8 cellular contexts compared by ENCODE assay signal in genomic region chr15:30859091-30859874, GRCh38. TPM values are rescaled to one million over a fixed set of nuclear protein-coding genes. Genes with fewer than 3 reads are reported as not detected.
A peak's percentile ranks its signal among the peaks of the same experiment; 100 is the strongest.
DNase-seq lines count a peak whose midpoint lies in the region; ATAC-seq, FAIRE-seq and TF ChIP-seq lines count a peak whose summit lies in the region.

No MANE protein-coding gene starts in this region.

- TF ChIP-seq POLR2A in A549 (IDR thresholded peaks at IDR 0.05; ENCODE audit: low read length), result no peak

- FAIRE-seq in A549 (lab: Jason Lieb, UNC), result peak; percentile 98

- peak; percentile 41 to 42 for DNase-seq in A549 (ENCODE audit: low read depth in 1 of 2, low spot score in 1 of 2)
- peak; percentile 42 for DNase-seq in iris pigment epithelial cell (ENCODE audit: low read depth)
- DNase-seq in DMS 273 treated with DMSO at 0.1 percent for 48 hours (lab: John Stamatoyannopoulos, UW), result no peak
- no peak for DNase-seq in HuH-7.5 (ENCODE audit: low spot score)

- no peak for TF ChIP-seq EP300 in A549 (IDR thresholded peaks at IDR 0.05)

- peak; percentile 56 to 57 for TF ChIP-seq RAD21 in A549 (conservative IDR thresholded peaks at IDR 0.05 in 1 of 2, IDR thresholded peaks at IDR 0.05 in 1 of 2)

- no peak overlapping the region for H3K4me2 ChIP-seq in A549

- peak; percentile 71 for TF ChIP-seq CTCF in A549 (IDR thresholded peaks at IDR 0.05)
- TF ChIP-seq CTCF in GM12875 (IDR thresholded peaks at IDR 0.05; ENCODE audit: borderline replicate concordance, insufficient read depth, low read depth, low read length), result peak; percentile 55
- TF ChIP-seq CTCF in WI38 (IDR thresholded peaks at IDR 0.05; ENCODE audit: low read depth, low read length), result peak; percentile 63

- peak; percentile 81 to 86 for ATAC-seq in A549
- ATAC-seq in HG02678 (IDR thresholded peaks at IDR 0.05; ENCODE audit: unreplicated experiment), result no peak
- ATAC-seq in HG03565 (IDR thresholded peaks at IDR 0.05; ENCODE audit: unreplicated experiment), result no peak

- CTCF ChIA-PET in A549 (lab: Yijun Ruan, JAX), result interaction anchor here (0.6 to 3.6 kb wide), 33 partner anchors 10 to 269 kb away, joined by 3 to 24 read pairs (median 4); no protein-coding TSS in a partner anchor

- WGBS in A549 (ENCODE audit: missing lambda C conversion rate), result 15% methylated on average over 7 of the region's 7 CpGs

- H3K9me3 ChIP-seq in A549, result no peaks in the 10 kb centered on the region

- no peak overlapping the region for H3K4me3 ChIP-seq in A549
- no peak overlapping the region for H3K4me3 ChIP-seq in GM12875 (ENCODE audit: low read depth, low read length)
- no peak overlapping the region for H3K4me3 ChIP-seq in WI38 (ENCODE audit: low read depth, low read length)

- H3K27ac ChIP-seq in A549, result no peak overlapping the region

- no peaks in the 10 kb centered on the region for H3K4me1 ChIP-seq in A549

- POLR2A ChIA-PET in A549 (lab: Yijun Ruan, JAX), result interaction anchor here (1.0 kb wide), 1 partner anchor 45 kb away, joined by 3 read pairs; the partner anchor contains the start of gene FAN1

TF ChIP-seq in A549, 52 proteins besides CTCF, POLR2A, EP300 and RAD21:
- TF ChIP-seq SMC3 (IDR thresholded peaks at IDR 0.05) (peak; percentile 69), MAZ (IDR thresholded peaks at IDR 0.05; ENCODE audit: borderline replicate concordance, low read depth, low read length) (no peak)

RNA-seq across cellular contexts. Expression of gene FAN1, which starts 44.4 kb away (rescaled TPM):
- polyA plus RNA-seq in A549 (2011; rRNA removed) (22.1 and 22.2 TPM in 2 replicates), A549 (2017; fragmentation: RNase III; extraction: RNeasy Plus Mini Kit Qiagen cat#74134 plus additional on column Dnase treatment) (17.4 to 18.2 TPM (median 17.4 TPM) in 3 replicates)
- 5.2 and 6.2 TPM in 2 replicates for polyA plus RNA-seq in A549 (2012; cell fraction: cytosol; rRNA removed)
- 15.7 and 20.4 TPM in 2 replicates for polyA plus RNA-seq in A549 (2012; cell fraction: nucleus; rRNA removed)
- polyA minus RNA-seq in A549 (2011; rRNA and poly(A)+ RNA removed), result 8.1 and 11.1 TPM in 2 replicates

Comparison
In these comparisons a context has a peak if more than half of its experiments do, and no peak if none do; other contexts are left out.
1. ATAC-seq: peak in A549 (2 of 2); none in HG02678 (single experiment) and HG03565 (single experiment).
2. DNase-seq: peak in A549 (2 of 2) and iris pigment epithelial cell (single experiment); none in DMS 273 treated with DMSO at 0.1 percent for 48 hours (single experiment) and HuH-7.5 (single experiment).
3. Peak in every context shown above with its lines, with median percentiles within 50 percentile points of each other: CTCF ChIP-seq.